Comparison of ENCODE assay signal across 2 cellular contexts in genomic region chrX:1289535-1289934, GRCh38.
TF ChIP-seq lines count a peak whose summit lies in the region.

No MANE protein-coding gene starts in this region.

TF ChIP-seq in GM12878, 131 proteins besides CTCF, POLR2A, EP300 and RAD21:
- TF ChIP-seq RCOR1 (conservative IDR thresholded peaks at IDR 0.05; ENCODE audit: low read depth, low read length) (no peak), MYB (IDR thresholded peaks at IDR 0.05; ENCODE audit: borderline replicate concordance, low read depth, low read length) (no peak), CREM (IDR thresholded peaks at IDR 0.05; ENCODE audit: low read depth) (no peak), SMC3 (IDR thresholded peaks at IDR 0.05; ENCODE audit: borderline replicate concordance, low read length) (no peak), TCF3 (IDR thresholded peaks at IDR 0.05; ENCODE audit: borderline replicate concordance, insufficient read depth, low read depth, low read length) (no peak), ZBED1 (IDR thresholded peaks at IDR 0.05; ENCODE audit: borderline replicate concordance) (no peak), MAX (IDR thresholded peaks at IDR 0.05; ENCODE audit: low read depth, low read length) (no peak), RAD51 (IDR thresholded peaks at IDR 0.05) (no peak), SP1 (IDR thresholded peaks at IDR 0.05; ENCODE audit: low read depth, low read length) (no peak), FOXM1 (IDR thresholded peaks at IDR 0.05; ENCODE audit: low read depth, low read length) (no peak), MTA2 (IDR thresholded peaks at IDR 0.05; ENCODE audit: low read depth) (no peak), ZBTB4 (CRISPR knock-in tag; IDR thresholded peaks at IDR 0.05) (no peak), TCF12 (IDR thresholded peaks at IDR 0.05; ENCODE audit: low read depth, low read length) (no peak), MTA3 (IDR thresholded peaks at IDR 0.05; ENCODE audit: borderline replicate concordance, low read length) (no peak), DPF2 (IDR thresholded peaks at IDR 0.05) (no peak), CBX3 (IDR thresholded peaks at IDR 0.05; ENCODE audit: borderline replicate concordance, low read depth) (no peak), RUNX3 (IDR thresholded peaks at IDR 0.05; ENCODE audit: low read length) (no peak), HDAC6 (IDR thresholded peaks at IDR 0.05; ENCODE audit: unreplicated experiment) (no peak)
- TF ChIP-seq, protein P1, sequence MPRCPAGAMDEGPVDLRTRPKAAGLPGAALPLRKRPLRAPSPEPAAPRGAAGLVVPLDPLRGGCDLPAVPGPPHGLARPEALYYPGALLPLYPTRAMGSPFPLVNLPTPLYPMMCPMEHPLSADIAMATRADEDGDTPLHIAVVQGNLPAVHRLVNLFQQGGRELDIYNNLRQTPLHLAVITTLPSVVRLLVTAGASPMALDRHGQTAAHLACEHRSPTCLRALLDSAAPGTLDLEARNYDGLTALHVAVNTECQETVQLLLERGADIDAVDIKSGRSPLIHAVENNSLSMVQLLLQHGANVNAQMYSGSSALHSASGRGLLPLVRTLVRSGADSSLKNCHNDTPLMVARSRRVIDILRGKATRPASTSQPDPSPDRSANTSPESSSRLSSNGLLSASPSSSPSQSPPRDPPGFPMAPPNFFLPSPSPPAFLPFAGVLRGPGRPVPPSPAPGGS (IDR thresholded peaks at IDR 0.05; ENCODE audit: borderline replicate concordance, insufficient read depth, low read depth, low read length, poor library complexity, severe bottlenecking) = no peak
- TF ChIP-seq, protein P2, sequence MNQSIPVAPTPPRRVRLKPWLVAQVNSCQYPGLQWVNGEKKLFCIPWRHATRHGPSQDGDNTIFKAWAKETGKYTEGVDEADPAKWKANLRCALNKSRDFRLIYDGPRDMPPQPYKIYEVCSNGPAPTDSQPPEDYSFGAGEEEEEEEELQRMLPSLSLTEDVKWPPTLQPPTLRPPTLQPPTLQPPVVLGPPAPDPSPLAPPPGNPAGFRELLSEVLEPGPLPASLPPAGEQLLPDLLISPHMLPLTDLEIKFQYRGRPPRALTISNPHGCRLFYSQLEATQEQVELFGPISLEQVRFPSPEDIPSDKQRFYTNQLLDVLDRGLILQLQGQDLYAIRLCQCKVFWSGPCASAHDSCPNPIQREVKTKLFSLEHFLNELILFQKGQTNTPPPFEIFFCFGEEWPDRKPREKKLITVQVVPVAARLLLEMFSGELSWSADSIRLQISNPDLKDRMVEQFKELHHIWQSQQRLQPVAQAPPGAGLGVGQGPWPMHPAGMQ (IDR thresholded peaks at IDR 0.05; ENCODE audit: borderline replicate concordance) = no peak

TF ChIP-seq in SK-N-SH, 30 proteins besides CTCF, POLR2A, EP300 and RAD21:
- TF ChIP-seq JUND (IDR thresholded peaks at IDR 0.05) (no peak), TAF1 (IDR thresholded peaks at IDR 0.05; ENCODE audit: borderline replicate concordance, low read depth, low read length) (no peak), EZH2phosphoT487 (IDR thresholded peaks at IDR 0.05; ENCODE audit: borderline replicate concordance, low read depth) (no peak), POLR2AphosphoS5 (IDR thresholded peaks at IDR 0.05; ENCODE audit: low read depth, low read length) (no peak), NFIC (IDR thresholded peaks at IDR 0.05; ENCODE audit: borderline replicate concordance) (no peak), SMC3 (IDR thresholded peaks at IDR 0.05; ENCODE audit: low read depth, low read length) (no peak), YY1 (IDR thresholded peaks at IDR 0.05; ENCODE audit: low read depth) (no peak), FOXJ3 (CRISPR knock-in tag; IDR thresholded peaks at IDR 0.05) (no peak), USF1 (IDR thresholded peaks at IDR 0.05; ENCODE audit: borderline replicate concordance, low read depth) (no peak), RXRA (IDR thresholded peaks at IDR 0.05; ENCODE audit: borderline replicate concordance, low read depth) (no peak), CHD2 (IDR thresholded peaks at IDR 0.05; ENCODE audit: low read length, partially characterized antibody) (no peak)
- TF ChIP-seq, protein P3, sequence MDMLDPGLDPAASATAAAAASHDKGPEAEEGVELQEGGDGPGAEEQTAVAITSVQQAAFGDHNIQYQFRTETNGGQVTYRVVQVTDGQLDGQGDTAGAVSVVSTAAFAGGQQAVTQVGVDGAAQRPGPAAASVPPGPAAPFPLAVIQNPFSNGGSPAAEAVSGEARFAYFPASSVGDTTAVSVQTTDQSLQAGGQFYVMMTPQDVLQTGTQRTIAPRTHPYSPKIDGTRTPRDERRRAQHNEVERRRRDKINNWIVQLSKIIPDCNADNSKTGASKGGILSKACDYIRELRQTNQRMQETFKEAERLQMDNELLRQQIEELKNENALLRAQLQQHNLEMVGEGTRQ (IDR thresholded peaks at IDR 0.05; ENCODE audit: borderline replicate concordance, low read depth, low read length) = no peak
TF ChIP-seq in SK-N-SH: peak in this region for 0.
